In the genomic region with DNA sequence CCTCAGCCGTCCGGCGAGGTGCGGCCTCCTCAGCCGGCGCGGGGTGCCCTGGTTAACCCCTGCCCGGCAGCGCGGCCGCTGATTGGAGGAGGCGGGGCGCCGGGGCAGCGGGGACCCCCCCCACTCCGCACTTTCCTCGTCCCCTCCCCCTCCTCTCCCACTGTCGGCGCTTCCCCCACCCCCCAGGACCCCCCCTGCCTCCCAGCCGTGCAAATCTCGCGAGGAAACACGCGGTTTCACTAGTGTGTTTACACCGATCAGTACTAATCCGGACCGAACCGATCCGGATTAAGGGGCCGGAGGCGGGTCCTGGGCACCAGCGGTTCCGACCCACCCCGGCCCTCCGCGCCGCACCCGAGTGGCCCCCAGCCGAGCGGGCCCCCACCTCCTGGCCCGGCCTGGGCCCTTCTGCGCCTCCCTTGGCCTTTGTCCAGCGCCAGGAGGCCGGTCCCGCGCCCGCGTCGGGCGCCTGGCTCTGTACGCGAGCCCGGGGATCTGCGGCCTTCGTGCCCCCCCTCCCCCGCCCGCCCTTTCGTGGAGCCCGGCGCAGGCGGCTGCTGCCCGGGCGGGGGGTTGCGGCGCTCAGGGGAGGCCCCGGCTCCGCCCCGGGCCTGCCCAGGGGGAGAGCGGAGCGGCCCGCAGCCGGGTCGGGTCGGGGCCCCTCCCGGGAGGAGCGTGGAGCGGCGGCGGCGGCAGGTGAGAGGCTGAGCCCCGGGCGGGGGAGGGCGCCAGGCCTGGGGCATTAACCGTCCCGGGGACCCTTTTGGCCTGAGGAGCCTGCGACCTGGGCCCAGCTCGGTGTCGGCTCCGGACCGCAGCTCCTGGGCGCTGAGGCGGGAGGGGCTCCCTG, we compare ENCODE assay signal across 8 cellular contexts. TPM values are rescaled to one million over a fixed set of nuclear protein-coding genes. Genes with fewer than 3 reads are reported as not detected.
DNase-seq lines count a peak whose midpoint lies in the region; ATAC-seq and TF ChIP-seq lines count a peak whose summit lies in the region.
"Not testable (repeated sequence)": the region's sequence is repeated elsewhere in the genome, so short reads cannot be mapped to it uniquely, and the experiment has no call there.

No MANE protein-coding gene starts in this region.

- H3K9ac ChIP-seq in iPS-20b (ENCODE audit: low read depth, low read length) (peak overlapping the region; percentile 84; the same call in 1 of the 2 replicates), skeletal muscle tissue (ENCODE audit: low read depth in 1 of 3, low read length in 3 of 3) (peak overlapping the region; percentile 79 to 87 (median 83))

- peaks cover 12% of the 10 kb centered on the region; the same call in 1 of the 2 replicates for H3K36me3 ChIP-seq in iPS-20b (ENCODE audit: insufficient read depth, low read depth, low read length)
- H3K36me3 ChIP-seq in skeletal muscle tissue (ENCODE audit: control insufficient read depth in 3 of 3, insufficient read depth in 3 of 3, low read length in 3 of 3) = not testable (repeated sequence)

- not testable (repeated sequence) for H3K27me3 ChIP-seq in iPS-20b (ENCODE audit: insufficient read depth, low read length); skeletal muscle tissue (ENCODE audit: control insufficient read depth in 3 of 3, insufficient read depth in 3 of 3, low read length in 3 of 3)

- TF ChIP-seq CTCF in VCaP (conservative IDR thresholded peaks at IDR 0.05) = not testable (repeated sequence)

- in situ Hi-C loops in T47D (cut with HindIII; ENCODE audit: low pct_unique_long_range_greater_than_20kb, low sequenced_read_pairs) = not testable (repeated sequence)

- not testable (repeated sequence) for H3K9me3 ChIP-seq in iPS-20b (ENCODE audit: insufficient read depth, low read depth, low read length); skeletal muscle tissue (ENCODE audit: control insufficient read depth in 3 of 3, low read length in 3 of 3)

- H3K27ac ChIP-seq in VCaP (peak overlapping the region; percentile 88), skeletal muscle tissue (ENCODE audit: low read depth, low read length) (peak overlapping the region; percentile 83)
- H3K27ac ChIP-seq in iPS-20b (ENCODE audit: low read length) = not testable (repeated sequence)

- H3K4me3 ChIP-seq in iPS-20b (ENCODE audit: low read length) (peak overlapping the region; percentile 73; the same call in 1 of the 2 replicates), skeletal muscle tissue (ENCODE audit: low read length in 3 of 3) (peak overlapping the region in 2 of 3 donors; percentile 76 to 82)

- ATAC-seq in GM18868 (IDR thresholded peaks at IDR 0.05; ENCODE audit: unreplicated experiment) (peak; percentile 72), HG03103 (IDR thresholded peaks at IDR 0.05; ENCODE audit: low read depth, unreplicated experiment) (peak; percentile 49)

- peak; percentile 65 for DNase-seq in A172 (ENCODE audit: low spot score)
- peak; percentile 84 for DNase-seq in NCI-H2171 (lab: John Stamatoyannopoulos, UW)
- peak; percentile 59 to 66 for DNase-seq in T47D (ENCODE audit: low read depth in 1 of 2, low spot score in 1 of 2)

- H3K4me1 ChIP-seq in iPS-20b (ENCODE audit: insufficient read depth, low read length) = not testable (repeated sequence)
- H3K4me1 ChIP-seq in skeletal muscle tissue (ENCODE audit: control insufficient read depth in 3 of 3, insufficient read depth in 3 of 3, low read length in 3 of 3) = peaks cover 5 to 12% (median 8%) of the 10 kb centered on the region in 3 donors

RNA-seq across cellular contexts. Expression of a gene that starts 54.8 kb away (rescaled TPM):
- 37.6 and 46.4 TPM in 2 replicates for total RNA-seq in A172 (2014; rRNA removed; shearing (Covaris generic))
- 15.7 TPM for total RNA-seq in skeletal muscle tissue
